In the genomic region with DNA sequence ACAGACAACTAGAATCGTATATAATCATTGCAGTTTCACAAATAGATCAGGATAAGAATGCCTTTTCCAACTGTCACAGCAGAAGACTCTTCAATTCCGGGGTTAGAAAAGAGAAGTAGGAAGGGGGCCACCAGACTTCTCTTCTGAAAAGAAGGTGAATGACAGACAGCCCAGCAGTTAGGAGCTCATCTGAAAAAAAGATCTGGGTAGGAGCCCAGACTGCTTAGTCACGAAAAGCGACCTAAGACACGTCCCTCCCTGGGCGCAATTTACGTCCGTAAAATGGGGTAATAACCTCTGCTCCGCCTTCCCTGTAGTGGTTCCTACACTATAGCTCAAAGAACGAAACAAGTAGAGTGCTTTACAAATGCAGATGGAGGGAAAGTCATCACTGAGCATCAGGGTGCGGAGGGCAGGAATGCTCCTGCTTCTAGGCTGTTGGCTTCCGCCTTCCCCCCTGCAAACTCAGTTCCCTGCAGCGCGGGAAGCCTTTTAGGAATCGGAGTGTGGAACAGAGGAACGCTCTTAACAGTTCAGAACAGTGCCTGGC, we compare ENCODE assay signal across 8 cellular contexts. TPM values are rescaled to one million over a fixed set of nuclear protein-coding genes. Genes with fewer than 3 reads are reported as not detected.
A peak's percentile ranks its signal among the peaks of the same experiment; 100 is the strongest.
DNase-seq lines count a peak whose midpoint lies in the region; ATAC-seq and TF ChIP-seq lines count a peak whose summit lies in the region.

No MANE protein-coding gene starts in this region.

- peak overlapping the region; percentile 28 for H3K9ac ChIP-seq in smooth muscle cell (ENCODE audit: low read depth)

- H3K4me1 ChIP-seq in hepatocyte (ENCODE audit: insufficient read depth) (peaks cover 6% of the 10 kb centered on the region), smooth muscle cell (ENCODE audit: low read depth) (peaks cover 13% of the 10 kb centered on the region)

- H3K9me3 ChIP-seq in hepatocyte (ENCODE audit: low read depth) (no peaks in the 10 kb centered on the region), smooth muscle cell (replicated peaks; ENCODE audit: low read depth) (no peaks in the 10 kb centered on the region)

- H3K36me3 ChIP-seq in hepatocyte (replicated peaks; ENCODE audit: insufficient read depth, low read depth) (no peaks in the 10 kb centered on the region), smooth muscle cell (ENCODE audit: low read depth) (no peaks in the 10 kb centered on the region)

- peak; percentile 90 for DNase-seq in DMS53 treated with DMSO at 0.1 percent for 48 hours (lab: John Stamatoyannopoulos, UW; ENCODE audit: unreplicated experiment)
- peak; percentile 50 for DNase-seq in HS-27A (ENCODE audit: low read depth)
- peak; percentile 81 for DNase-seq in RPMI7951 (ENCODE audit: low read depth)
- DNase-seq in hepatocyte (ENCODE audit: low spot score), result peak; percentile 54
- DNase-seq in smooth muscle cell (lab: John Stamatoyannopoulos, UW; ENCODE audit: unreplicated experiment), result no peak
- no peak for DNase-seq in GOT3 (lab: John Stamatoyannopoulos, UW)

- H2AFZ ChIP-seq in hepatocyte (peak overlapping the region; percentile 72), smooth muscle cell (ENCODE audit: low read depth) (peak overlapping the region; percentile 81)

- no peaks in the 10 kb centered on the region for H3K9me3 Mint-ChIP-seq in activated naive CD8-positive, alpha-beta T cell (ENCODE audit: low read depth)

- H3K4me2 ChIP-seq in hepatocyte, result peak overlapping the region; percentile 89
- peak overlapping the region; percentile 91 for H3K4me2 ChIP-seq in smooth muscle cell

- no peaks in the 10 kb centered on the region for H3K9me2 ChIP-seq in hepatocyte (replicated peaks; ENCODE audit: insufficient read depth)

- H3K4me3 Mint-ChIP-seq in activated naive CD8-positive, alpha-beta T cell, result peak overlapping the region; percentile 100

- H4K20me1 ChIP-seq in hepatocyte (ENCODE audit: insufficient read depth, poor library complexity, severe bottlenecking), result no peaks in the 10 kb centered on the region
- no peaks in the 10 kb centered on the region for H4K20me1 ChIP-seq in smooth muscle cell (ENCODE audit: low read depth)

- 3% methylated on average over 16 of the region's 16 CpGs for WGBS in hepatocyte (ENCODE audit: low lambda C conversion rate, missing lambda C conversion rate)
- WGBS in smooth muscle cell (ENCODE audit: low lambda C conversion rate), result 2% methylated on average over 16 of the region's 16 CpGs

- H3K27me3 ChIP-seq in hepatocyte (no peaks in the 10 kb centered on the region), smooth muscle cell (ENCODE audit: low read depth) (no peaks in the 10 kb centered on the region)

- ATAC-seq in GM21367 (IDR thresholded peaks at IDR 0.05; ENCODE audit: unreplicated experiment), result peak; percentile 32

- H3K27ac ChIP-seq in hepatocyte, result peak overlapping the region; percentile 5
- peak overlapping the region; percentile 89 for H3K27ac ChIP-seq in smooth muscle cell (ENCODE audit: low read depth)

- H3K79me2 ChIP-seq in hepatocyte (peaks cover 29% of the 10 kb centered on the region), smooth muscle cell (ENCODE audit: low read depth) (peaks cover 37% of the 10 kb centered on the region)

- peak overlapping the region; percentile 99 for H3K27ac Mint-ChIP-seq in activated naive CD8-positive, alpha-beta T cell

- no peaks in the 10 kb centered on the region for H3K27me3 Mint-ChIP-seq in activated naive CD8-positive, alpha-beta T cell

- H3F3A ChIP-seq in smooth muscle cell (ENCODE audit: low read depth), result peaks cover 5% of the 10 kb centered on the region

- peaks cover 18% of the 10 kb centered on the region for H3K36me3 Mint-ChIP-seq in activated naive CD8-positive, alpha-beta T cell

- H3K4me3 ChIP-seq in hepatocyte, result peak overlapping the region; percentile 62
- peak overlapping the region; percentile 68 for H3K4me3 ChIP-seq in smooth muscle cell

- H3K4me1 Mint-ChIP-seq in activated naive CD8-positive, alpha-beta T cell (ENCODE audit: low read depth), result peaks cover 33% of the 10 kb centered on the region

- TF ChIP-seq CTCF in hepatocyte (IDR thresholded peaks at IDR 0.05; ENCODE audit: poor library complexity) (no peak), smooth muscle cell (IDR thresholded peaks at IDR 0.05; ENCODE audit: borderline replicate concordance, insufficient read depth, poor library complexity, severe bottlenecking) (no peak)

RNA-seq across cellular contexts. Expression of gene ORC1, which starts 0.6 kb away (rescaled TPM):
- 18.4 and 20.7 TPM in 2 replicates for total RNA-seq in RPMI7951 (2014; rRNA removed; shearing (Covaris generic))
- total RNA-seq in hepatocyte, result 2.6 and 3.1 TPM in 2 replicates
- polyA plus RNA-seq in hepatocyte, result 1.3 and 1.8 TPM in 2 replicates
- total RNA-seq in smooth muscle cell, result 1.9 and 3.5 TPM in 2 replicates
- 1.9 and 2.5 TPM in 2 replicates for polyA plus RNA-seq in smooth muscle cell

RNA-seq across cellular contexts. Expression of gene PRPF38A, which starts 0.8 kb away (rescaled TPM):
- 16.6 and 18.1 TPM in 2 replicates for total RNA-seq in RPMI7951 (2014; rRNA removed; shearing (Covaris generic))
- total RNA-seq in hepatocyte, result 12.8 and 13.8 TPM in 2 replicates
- polyA plus RNA-seq in hepatocyte, result 23.8 and 35.9 TPM in 2 replicates
- 23.2 and 24.8 TPM in 2 replicates for total RNA-seq in smooth muscle cell
- 28.0 and 31.6 TPM in 2 replicates for polyA plus RNA-seq in smooth muscle cell

RNA-seq across cellular contexts. Expression of gene CC2D1B, which starts 37.6 kb away (rescaled TPM):
- 18.3 and 19.9 TPM in 2 replicates for total RNA-seq in RPMI7951 (2014; rRNA removed; shearing (Covaris generic))
- total RNA-seq in hepatocyte (22.7 and 28.4 TPM in 2 replicates), smooth muscle cell (9.7 and 12.5 TPM in 2 replicates)
- polyA plus RNA-seq in hepatocyte (21.5 and 25.5 TPM in 2 replicates), smooth muscle cell (7.9 and 9.1 TPM in 2 replicates)

Comparison
In these comparisons a context has a peak if more than half of its experiments do, and no peak if none do; other contexts are left out.
1. DNase-seq: peak in DMS53 treated with DMSO at 0.1 percent for 48 hours (single experiment), HS-27A (single experiment), RPMI7951 (single experiment) and hepatocyte (single experiment); none in smooth muscle cell (single experiment) and GOT3 (single experiment).